In the genomic region with DNA sequence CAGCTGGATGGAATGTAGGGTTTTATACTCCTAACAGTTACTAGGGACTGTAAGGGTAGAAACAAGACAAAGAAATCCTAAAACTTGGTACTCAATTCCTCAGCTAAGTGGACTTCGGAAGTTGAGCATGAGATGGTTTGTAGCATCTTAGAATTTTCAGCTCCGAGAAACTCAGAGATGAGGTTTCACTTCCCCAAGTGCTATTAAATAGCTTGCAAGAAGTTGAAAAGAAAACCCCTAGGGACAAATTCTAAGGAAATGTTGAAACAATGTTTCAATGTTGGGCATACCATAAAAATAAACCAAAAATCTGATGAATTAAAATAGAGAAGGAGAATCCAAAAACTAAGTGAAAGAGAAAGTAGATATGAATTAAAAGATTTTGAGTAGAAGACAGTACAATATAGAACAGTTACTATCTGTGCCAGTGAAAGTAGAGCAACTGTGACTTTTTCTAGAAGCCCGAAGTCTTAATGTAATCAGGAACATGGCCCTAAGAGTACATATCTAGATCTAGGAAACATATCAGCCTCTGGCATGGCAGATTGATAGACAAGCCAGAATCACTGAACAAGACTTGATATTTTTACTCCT, we compare ENCODE assay signal across 14 cellular contexts.
DNase-seq lines count a peak whose midpoint lies in the region; ATAC-seq, FAIRE-seq and TF ChIP-seq lines count a peak whose summit lies in the region.
"Had no signal": no experiment of that assay in that cellular context is flagged by ENCODE, and none has a peak within 500 bp of the region (broad histone marks: within the 10 kb centered on the region; RNA-seq: fewer than 3 reads in every experiment).

No MANE protein-coding gene starts in this region.

- no peak overlapping the region for H3K27ac ChIP-seq in kidney (ENCODE audit: low read depth in 2 of 2, low read length in 2 of 2)

- H3K9ac ChIP-seq in kidney (ENCODE audit: low read length in 2 of 2) = no peak overlapping the region

- no peak overlapping the region for H3K4me3 ChIP-seq in kidney (ENCODE audit: low read length in 2 of 2)

- intact Hi-C loops in kidney (cut with DNase I) = no loop called here

- no peak for TF ChIP-seq CTCF in kidney (IDR thresholded peaks at IDR 0.05; ENCODE audit: borderline replicate concordance, extremely low read depth, insufficient read depth)

- H3K4me1 ChIP-seq in kidney (ENCODE audit: control insufficient read depth in 1 of 2, insufficient read depth in 1 of 2, low read depth in 1 of 2, low read length in 2 of 2) = no peaks in the 10 kb centered on the region

- peak; percentile 84 for ATAC-seq in GM18861 (IDR thresholded peaks at IDR 0.05; ENCODE audit: unreplicated experiment)
- ATAC-seq in GM21786 (IDR thresholded peaks at IDR 0.05; ENCODE audit: unreplicated experiment) = peak; percentile 71
- ATAC-seq in HG03432 (IDR thresholded peaks at IDR 0.05; ENCODE audit: unreplicated experiment) = peak; percentile 92
- ATAC-seq in GM19324 (IDR thresholded peaks at IDR 0.05; ENCODE audit: low FRiP score, unreplicated experiment) = no peak
- ATAC-seq: PC-3 had no signal

- no peaks in the 10 kb centered on the region for H3K36me3 ChIP-seq in kidney (ENCODE audit: control insufficient read depth in 1 of 2, insufficient read depth in 2 of 2, low read length in 2 of 2)

- H3K9me3 ChIP-seq in kidney (ENCODE audit: control insufficient read depth in 1 of 2, low read length in 2 of 2) = no peaks in the 10 kb centered on the region

- FAIRE-seq in kidney (lab: Jason Lieb, UNC) = no peak
- FAIRE-seq: frontal cortex had no signal

- DNase-seq in fibroblast of gingiva (ENCODE audit: low read depth) (peak; percentile 75), kidney (no peak)
- DNase-seq in activated CD4-positive, CD25-positive, alpha-beta regulatory T cell (lab: John Stamatoyannopoulos, UW) = no peak
- DNase-seq in activated CD4-positive, alpha-beta T cell treated with anti-CD3 and anti-CD28 coated beads, Interleukin-2, amount 50 U/mL, for 48 hours = no peak
- DNase-seq: CD4-positive, CD25-positive, alpha-beta regulatory T cell; cerebellar nuclear complex; NCI-H1417; PC-3; posterior cingulate gyrus had no signal
